ENCODE assay signal across 7 cellular contexts in the genomic region with DNA sequence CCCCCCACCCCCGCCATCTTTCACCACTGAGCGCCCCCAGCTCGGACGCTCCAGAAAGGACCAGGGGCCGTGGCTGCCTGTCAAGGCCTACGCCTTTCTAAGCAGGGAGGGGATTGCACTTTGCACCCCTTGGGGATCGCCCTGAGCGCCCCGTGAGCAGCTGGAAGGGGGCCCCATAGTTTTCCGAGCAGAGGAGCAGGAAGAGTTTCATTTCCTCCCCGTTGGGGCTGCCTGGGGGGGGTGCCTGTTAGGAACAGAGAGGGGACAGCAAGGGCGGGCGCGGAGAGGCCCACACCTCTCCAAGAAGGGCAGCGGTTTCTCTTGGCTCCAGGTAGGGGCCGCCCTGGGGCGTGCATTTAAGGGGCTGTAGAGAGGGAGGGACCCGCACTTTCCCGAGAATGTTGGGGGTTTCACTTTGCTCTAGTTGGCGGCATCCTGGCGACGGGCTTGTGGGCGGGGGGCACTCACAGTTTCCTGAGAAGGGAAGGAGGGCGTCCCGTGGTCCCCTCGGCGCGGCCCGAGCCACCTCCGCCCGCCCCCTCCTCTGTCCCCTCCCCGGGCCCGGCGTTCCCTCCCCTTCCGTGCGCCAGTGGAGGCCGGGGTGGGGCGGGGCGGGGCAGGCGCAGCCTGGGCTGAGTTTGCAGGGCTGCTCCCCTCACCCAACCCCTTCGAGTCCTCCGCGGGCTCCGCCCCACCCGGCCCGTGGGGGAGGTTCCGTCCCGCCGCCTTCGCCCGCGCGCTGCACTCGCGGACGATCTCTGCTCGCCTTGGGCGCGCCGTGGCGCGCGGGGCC.
A peak's percentile ranks its signal among the peaks of the same experiment; 100 is the strongest.
DNase-seq lines count a peak whose midpoint lies in the region; ATAC-seq and TF ChIP-seq lines count a peak whose summit lies in the region.

No MANE protein-coding gene starts in this region.

- no peaks in the 10 kb centered on the region for H3K9me3 Mint-ChIP-seq in central memory CD8-positive, alpha-beta T cell

- no peaks in the 10 kb centered on the region for H3K9me3 ChIP-seq in T-helper 17 cell (ENCODE audit: control insufficient read depth, low read length, poor library complexity, severe bottlenecking)
- H3K9me3 ChIP-seq in left lung = no peaks in the 10 kb centered on the region

- H3K27ac Mint-ChIP-seq in T-helper 17 cell = peak overlapping the region; percentile 83
- H3K27ac Mint-ChIP-seq in central memory CD8-positive, alpha-beta T cell (ENCODE audit: low read depth) = peak overlapping the region; percentile 81

- H3K36me3 Mint-ChIP-seq in T-helper 17 cell (ENCODE audit: low read depth) = peaks cover 5% of the 10 kb centered on the region
- peaks cover 27% of the 10 kb centered on the region for H3K36me3 Mint-ChIP-seq in central memory CD8-positive, alpha-beta T cell (ENCODE audit: insufficient read depth)

- peak overlapping the region; percentile 70 to 81 for H3K27ac ChIP-seq in left lung

- H3K27me3 ChIP-seq in left lung = no peaks in the 10 kb centered on the region

- intact Hi-C loops in left lung (cut with DNase I) = no loop called here

- H3K27me3 Mint-ChIP-seq in T-helper 17 cell = no peaks in the 10 kb centered on the region
- no peaks in the 10 kb centered on the region for H3K27me3 Mint-ChIP-seq in central memory CD8-positive, alpha-beta T cell

- H3K4me1 Mint-ChIP-seq in T-helper 17 cell = peaks cover 36% of the 10 kb centered on the region
- peaks cover 47% of the 10 kb centered on the region for H3K4me1 Mint-ChIP-seq in central memory CD8-positive, alpha-beta T cell

- H3K4me3 ChIP-seq in left lung = peak overlapping the region; percentile 71 to 73

- ATAC-seq in GM18870 (IDR thresholded peaks at IDR 0.05; ENCODE audit: unreplicated experiment) = peak; percentile 54
- ATAC-seq in HG03095 (IDR thresholded peaks at IDR 0.05; ENCODE audit: unreplicated experiment) = peak; percentile 91
- ATAC-seq in T-helper 17 cell = peak; percentile 98
- peak; percentile 93 for ATAC-seq in central memory CD8-positive, alpha-beta T cell (replicated peaks; ENCODE audit: extremely low read depth, poor library complexity, severe bottlenecking)
- ATAC-seq in left lung = peak; percentile 99

- peaks cover 0 to 4% of the 10 kb centered on the region in 2 donors for H3K36me3 ChIP-seq in left lung

- H3K4me3 Mint-ChIP-seq in T-helper 17 cell = peak overlapping the region; percentile 95
- peak overlapping the region; percentile 95 for H3K4me3 Mint-ChIP-seq in central memory CD8-positive, alpha-beta T cell

- DNase-seq in T-helper 17 cell (peak; percentile 78 to 82 (median 78)), left lung (peak; percentile 92 to 99), nucleus accumbens (lab: John Stamatoyannopoulos, UW) (no peak)
- DNase-seq in central memory CD8-positive, alpha-beta T cell (ENCODE audit: low spot score in 2 of 2) = peak; percentile 72 to 79
- peak; percentile 86 to 88 for DNase-seq in stimulated activated CD4-positive, alpha-beta T cell treated with anti-CD3 and anti-CD28 coated beads, Interleukin-4, amount 100 ng/mL, for 4 hours

- no peak for TF ChIP-seq CTCF in left lung (IDR thresholded peaks at IDR 0.05)

- H3K4me1 ChIP-seq in left lung = peaks cover 0 to 25% of the 10 kb centered on the region in 2 donors

Comparison
In these comparisons a context has a peak if more than half of its experiments do, and no peak if none do; other contexts are left out.
1. DNase-seq: peak in T-helper 17 cell (3 of 3), central memory CD8-positive, alpha-beta T cell (2 of 2), left lung (2 of 2) and stimulated activated CD4-positive, alpha-beta T cell treated with anti-CD3 and anti-CD28 coated beads, Interleukin-4, amount 100 ng/mL, for 4 hours (2 of 2); none in nucleus accumbens (0 of 56).
2. Peak in every context shown above with its lines, with median percentiles within 50 percentile points of each other: ATAC-seq.